In the genomic region with DNA sequence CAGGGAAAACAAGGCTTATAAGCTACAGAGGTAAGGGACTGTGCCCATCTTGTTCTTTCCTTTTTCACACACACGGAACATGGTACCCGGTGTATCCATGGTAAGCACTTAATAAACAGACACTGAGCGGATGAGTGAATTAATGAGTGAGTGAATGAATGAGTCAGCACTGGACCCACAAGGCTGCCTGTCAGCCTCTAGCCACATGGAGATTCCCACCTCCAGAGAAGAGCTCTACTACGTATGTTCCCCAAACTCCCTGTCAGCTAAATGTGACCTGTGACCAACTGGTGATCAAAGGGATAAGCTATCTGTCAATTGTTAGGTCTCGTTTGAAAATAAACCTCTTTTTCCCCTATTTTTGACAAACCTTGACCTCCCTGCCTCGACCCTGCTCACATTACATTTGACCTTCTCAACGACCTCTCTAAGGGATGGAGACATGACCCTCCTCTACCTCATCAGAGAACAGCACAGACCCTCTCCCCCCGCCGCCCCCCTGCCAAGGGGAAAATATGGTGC, we compare ENCODE assay signal across 12 cellular contexts. TPM values are rescaled to one million over a fixed set of nuclear protein-coding genes. Genes with fewer than 3 reads are reported as not detected.
A peak's percentile ranks its signal among the peaks of the same experiment; 100 is the strongest.
DNase-seq lines count a peak whose midpoint lies in the region; ATAC-seq lines count a peak whose summit lies in the region.
"Had no signal": no experiment of that assay in that cellular context is flagged by ENCODE, and none has a peak within 500 bp of the region (broad histone marks: within the 10 kb centered on the region; RNA-seq: fewer than 3 reads in every experiment).

No MANE protein-coding gene starts in this region.

- intact Hi-C loops in activated CD4-positive, alpha-beta T cell treated with anti-CD3 and anti-CD28 coated beads, Interleukin-2, amount 10 ng/mL, durations not matched to agents 24 days and 14 days (cut with micrococcal nuclease), result no loop called here
- intact Hi-C loops in activated T-helper 2 cell treated with anti-CD3 and anti-CD28 coated beads, Interferon-gamma antibody, Interleukin-2, Interleukin-4, amounts not matched to agents 10 μg/mL and 5 μg/mL and 100 μg/mL, durations not matched to agents 14 hours and 24 hours and 36 hours (cut with micrococcal nuclease), result no loop called here
- intact Hi-C loops in posterior vena cava (cut with DNase I), result no loop called here

- H3K27ac Mint-ChIP-seq in activated CD4-positive, alpha-beta T cell treated with anti-CD3 and anti-CD28 coated beads, Interleukin-2, amount 10 ng/mL, durations not matched to agents 24 days and 14 days, result peak overlapping the region; percentile 56
- H3K27ac Mint-ChIP-seq in activated T-helper 2 cell treated with anti-CD3 and anti-CD28 coated beads, Interferon-gamma antibody, Interleukin-2, Interleukin-4, amounts not matched to agents 10 μg/mL and 5 μg/mL and 100 μg/mL, durations not matched to agents 14 hours and 24 hours and 36 hours, result peak overlapping the region; percentile 64

- no peaks in the 10 kb centered on the region for H3K27me3 Mint-ChIP-seq in activated CD4-positive, alpha-beta T cell treated with anti-CD3 and anti-CD28 coated beads, Interleukin-2, amount 10 ng/mL, durations not matched to agents 24 days and 14 days
- no peaks in the 10 kb centered on the region for H3K27me3 Mint-ChIP-seq in activated T-helper 2 cell treated with anti-CD3 and anti-CD28 coated beads, Interferon-gamma antibody, Interleukin-2, Interleukin-4, amounts not matched to agents 10 μg/mL and 5 μg/mL and 100 μg/mL, durations not matched to agents 14 hours and 24 hours and 36 hours (ENCODE audit: low read depth)

- H3K4me3 Mint-ChIP-seq in activated CD4-positive, alpha-beta T cell treated with anti-CD3 and anti-CD28 coated beads, Interleukin-2, amount 10 ng/mL, durations not matched to agents 24 days and 14 days, result no peak overlapping the region
- no peak overlapping the region for H3K4me3 Mint-ChIP-seq in activated T-helper 2 cell treated with anti-CD3 and anti-CD28 coated beads, Interferon-gamma antibody, Interleukin-2, Interleukin-4, amounts not matched to agents 10 μg/mL and 5 μg/mL and 100 μg/mL, durations not matched to agents 14 hours and 24 hours and 36 hours (ENCODE audit: low read depth)

- no peak for DNase-seq in activated CD4-positive, alpha-beta T cell treated with anti-CD3 and anti-CD28 coated beads, Interleukin-2, amount 10 ng/mL, durations not matched to agents 24 days and 14 days
- DNase-seq in activated CD4-positive, alpha-beta T cell treated with anti-CD3 and anti-CD28 coated beads for 1 hour, result no peak
- DNase-seq in activated T-helper 2 cell treated with anti-CD3 and anti-CD28 coated beads, Interferon-gamma antibody, Interleukin-2, Interleukin-4, amounts not matched to agents 10 μg/mL and 5 μg/mL and 100 μg/mL, durations not matched to agents 14 hours and 24 hours and 36 hours (ENCODE audit: low spot score), result no peak
- DNase-seq in posterior vena cava (ENCODE audit: low spot score) (peak; percentile 5), SIG-M5 treated with dmso at 0.1 percent for 504 hours (lab: John Stamatoyannopoulos, UW; ENCODE audit: unreplicated experiment) (no peak), HCEC 1CT (no peak), HPDE6-E6E7 (ENCODE audit: extremely low spot score) (no peak)
- DNase-seq: dermis blood vessel endothelial cell, NCI-H226, upper lobe of right lung had no signal

- peaks cover 76% of the 10 kb centered on the region for H3K4me1 Mint-ChIP-seq in activated CD4-positive, alpha-beta T cell treated with anti-CD3 and anti-CD28 coated beads, Interleukin-2, amount 10 ng/mL, durations not matched to agents 24 days and 14 days
- H3K4me1 Mint-ChIP-seq in activated T-helper 2 cell treated with anti-CD3 and anti-CD28 coated beads, Interferon-gamma antibody, Interleukin-2, Interleukin-4, amounts not matched to agents 10 μg/mL and 5 μg/mL and 100 μg/mL, durations not matched to agents 14 hours and 24 hours and 36 hours (ENCODE audit: low read depth), result peaks cover 69% of the 10 kb centered on the region

- ATAC-seq in HG02970 (IDR thresholded peaks at IDR 0.05; ENCODE audit: low FRiP score, unreplicated experiment), result peak; percentile 28
- ATAC-seq: A549 had no signal

- peaks cover 40% of the 10 kb centered on the region for H3K36me3 Mint-ChIP-seq in activated CD4-positive, alpha-beta T cell treated with anti-CD3 and anti-CD28 coated beads, Interleukin-2, amount 10 ng/mL, durations not matched to agents 24 days and 14 days (ENCODE audit: low read depth)
- H3K36me3 Mint-ChIP-seq in activated T-helper 2 cell treated with anti-CD3 and anti-CD28 coated beads, Interferon-gamma antibody, Interleukin-2, Interleukin-4, amounts not matched to agents 10 μg/mL and 5 μg/mL and 100 μg/mL, durations not matched to agents 14 hours and 24 hours and 36 hours (ENCODE audit: low read depth), result peaks cover 16% of the 10 kb centered on the region

- no peaks in the 10 kb centered on the region for H3K9me3 Mint-ChIP-seq in activated CD4-positive, alpha-beta T cell treated with anti-CD3 and anti-CD28 coated beads, Interleukin-2, amount 10 ng/mL, durations not matched to agents 24 days and 14 days
- no peaks in the 10 kb centered on the region for H3K9me3 Mint-ChIP-seq in activated T-helper 2 cell treated with anti-CD3 and anti-CD28 coated beads, Interferon-gamma antibody, Interleukin-2, Interleukin-4, amounts not matched to agents 10 μg/mL and 5 μg/mL and 100 μg/mL, durations not matched to agents 14 hours and 24 hours and 36 hours

RNA-seq across cellular contexts. Expression of a gene that starts 24.5 kb away (rescaled TPM):
- total RNA-seq in activated CD4-positive, alpha-beta T cell treated with anti-CD3 and anti-CD28 coated beads, Interleukin-2, amount 10 ng/mL, durations not matched to agents 24 days and 14 days, result 38.1 and 38.7 TPM in 2 replicates
- 38.8 and 41.9 TPM in 2 replicates for total RNA-seq in activated T-helper 2 cell treated with anti-CD3 and anti-CD28 coated beads, Interferon-gamma antibody, Interleukin-2, Interleukin-4, amounts not matched to agents 10 μg/mL and 5 μg/mL and 100 μg/mL, durations not matched to agents 14 hours and 24 hours and 36 hours
- 10 to 100 TPM; 16.6 to 18.6 TPM for total RNA-seq in posterior vena cava
